ENCODE assay signal across 11 cellular contexts in the genomic region with DNA sequence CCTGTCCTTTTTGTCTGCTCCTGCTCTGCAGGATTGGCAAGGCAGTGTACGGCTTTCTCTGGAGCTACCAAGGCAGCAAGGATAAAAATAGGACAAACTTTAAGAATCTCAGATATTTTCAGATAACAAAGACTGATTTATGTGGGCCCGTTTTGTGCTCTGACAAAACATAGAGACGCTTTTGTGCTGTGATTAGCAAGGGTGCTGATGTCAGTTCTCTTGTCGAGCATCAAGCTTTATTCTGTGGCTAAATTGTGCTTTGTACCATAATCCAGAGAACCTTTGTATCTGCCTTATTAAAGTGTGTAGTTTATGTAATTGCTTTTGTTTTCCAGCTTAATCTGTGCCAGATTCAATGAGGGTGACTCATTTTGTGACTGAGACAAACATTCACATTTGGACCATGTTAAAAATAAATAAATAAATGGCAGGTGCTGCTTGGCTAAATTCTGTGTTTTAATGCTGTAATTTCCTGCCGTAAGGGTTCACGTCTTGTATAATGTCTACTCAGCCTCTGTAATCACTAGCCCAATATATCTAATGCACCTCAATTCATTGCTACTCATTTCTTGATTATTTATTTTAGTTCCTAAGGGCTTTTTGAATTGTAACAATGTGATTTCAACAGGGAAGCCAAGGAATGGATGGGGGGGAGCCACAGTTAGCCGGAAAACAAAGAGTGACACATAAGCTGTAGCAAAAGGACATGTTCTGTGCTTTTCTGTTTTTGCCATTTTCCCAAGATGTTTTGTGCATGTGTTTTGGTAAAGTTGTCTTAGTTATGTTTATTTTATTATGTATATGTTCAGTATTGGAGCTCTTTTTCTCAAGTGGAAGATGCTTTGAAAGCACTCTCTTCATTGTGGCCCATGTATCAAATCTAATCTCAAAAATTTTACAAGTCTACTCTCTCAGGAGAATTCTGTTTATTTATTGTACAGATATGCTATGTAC.
DNase-seq lines count a peak whose midpoint lies in the region; ATAC-seq and TF ChIP-seq lines count a peak whose summit lies in the region.
"Had no signal": no experiment of that assay in that cellular context is flagged by ENCODE, and none has a peak within 500 bp of the region (broad histone marks: within the 10 kb centered on the region; RNA-seq: fewer than 3 reads in every experiment).

No MANE protein-coding gene starts in this region.

- TF ChIP-seq CTCF in sigmoid colon (IDR thresholded peaks at IDR 0.05) (no peak), Peyer's patch (IDR thresholded peaks at IDR 0.05) (no peak)

- H3K27ac ChIP-seq in sigmoid colon (peak overlapping the region; percentile 39 to 60 (median 52)), Peyer's patch (peak overlapping the region in 2 of 4 donors; percentile 5 to 13)

- H3K4me3 Mint-ChIP-seq in T-helper 2 cell treated with Interferon-gamma antibody and Interleukin-4, amounts not matched to agents 5 μg/mL and 100 μg/mL, for 36 hours, result no peak overlapping the region

- peak; percentile 62 for ATAC-seq in left ventricle myocardium superior

- TF ChIP-seq POLR2A in sigmoid colon (IDR thresholded peaks at IDR 0.05), result no peak
- TF ChIP-seq POLR2A in Peyer's patch (IDR thresholded peaks at IDR 0.05), result no peak

- TF ChIP-seq EP300 in sigmoid colon (IDR thresholded peaks at IDR 0.05), result no peak

- H3K9me3 ChIP-seq in sigmoid colon (no peaks in the 10 kb centered on the region), Peyer's patch (no peaks in the 10 kb centered on the region)

- H3K36me3 Mint-ChIP-seq in T-helper 2 cell treated with Interferon-gamma antibody and Interleukin-4, amounts not matched to agents 5 μg/mL and 100 μg/mL, for 36 hours (ENCODE audit: low read depth), result no peaks in the 10 kb centered on the region

- H3K27me3 Mint-ChIP-seq in T-helper 2 cell treated with Interferon-gamma antibody and Interleukin-4, amounts not matched to agents 5 μg/mL and 100 μg/mL, for 36 hours (ENCODE audit: low read depth), result peaks cover 7% of the 10 kb centered on the region

- intact Hi-C loops in left ventricle myocardium superior (cut with micrococcal nuclease), result no loop called here
- intact Hi-C loops in sigmoid colon (cut with DNase I), result no loop called here

- H3K4me3 ChIP-seq in sigmoid colon, result no peak overlapping the region
- no peak overlapping the region for H3K4me3 ChIP-seq in Peyer's patch

- no peak overlapping the region for H3K27ac Mint-ChIP-seq in T-helper 2 cell treated with Interferon-gamma antibody and Interleukin-4, amounts not matched to agents 5 μg/mL and 100 μg/mL, for 36 hours

- WGBS in sigmoid colon, 2 donors, result 29 to 53% methylated on average over 7 of the region's 7 CpGs

- peaks cover 0 to 66% (median 52%) of the 10 kb centered on the region in 4 donors for H3K4me1 ChIP-seq in sigmoid colon
- H3K4me1 ChIP-seq in Peyer's patch, result peaks cover 0 to 9% (median 0%) of the 10 kb centered on the region in 4 donors

- no peaks in the 10 kb centered on the region for H3K9me3 Mint-ChIP-seq in T-helper 2 cell treated with Interferon-gamma antibody and Interleukin-4, amounts not matched to agents 5 μg/mL and 100 μg/mL, for 36 hours

- H3K36me3 ChIP-seq in sigmoid colon (peaks cover 0 to 16% (median 7%) of the 10 kb centered on the region in 4 donors), Peyer's patch (peaks cover 0 to 15% (median 0%) of the 10 kb centered on the region in 3 donors)

- H3K27me3 ChIP-seq in sigmoid colon, result no peaks in the 10 kb centered on the region
- H3K27me3 ChIP-seq in Peyer's patch, result no peaks in the 10 kb centered on the region

- DNase-seq in GM03348 (ENCODE audit: low spot score), result peak; percentile 18
- DNase-seq in astrocyte of the hippocampus (ENCODE audit: low read depth, low spot score), result peak; percentile 59
- DNase-seq in left ventricle myocardium superior, result no peak
- no peak for DNase-seq in sigmoid colon
- DNase-seq in Peyer's patch, result no peak
- no peak for DNase-seq in T-helper 2 cell treated with Interferon-gamma antibody and Interleukin-4, amounts not matched to agents 5 μg/mL and 100 μg/mL, for 36 hours (ENCODE audit: low spot score)
- DNase-seq in NCI-H82 (lab: John Stamatoyannopoulos, UW), result no peak
- DNase-seq in NCI-H82 treated with DMSO at 0.1 percent for 48 hours (lab: John Stamatoyannopoulos, UW; ENCODE audit: unreplicated experiment), result no peak
- DNase-seq: amniotic stem cell, DMS 273 treated with DMSO at 0.1 percent for 48 hours, NCI-H226 had no signal

- H3K4me1 Mint-ChIP-seq in T-helper 2 cell treated with Interferon-gamma antibody and Interleukin-4, amounts not matched to agents 5 μg/mL and 100 μg/mL, for 36 hours (ENCODE audit: low read depth), result no peaks in the 10 kb centered on the region

Comparison
In these comparisons a context has a peak if more than half of its experiments do, and no peak if none do; other contexts are left out.
1. DNase-seq: peak in GM03348 (single experiment) and astrocyte of the hippocampus (single experiment); none in left ventricle myocardium superior (single experiment), sigmoid colon (single experiment), Peyer's patch (0 of 3), T-helper 2 cell treated with Interferon-gamma antibody and Interleukin-4, amounts not matched to agents 5 μg/mL and 100 μg/mL, for 36 hours (single experiment), NCI-H82 (single experiment) and NCI-H82 treated with DMSO at 0.1 percent for 48 hours (single experiment).